12 cellular contexts compared by ENCODE assay signal in the genomic region with DNA sequence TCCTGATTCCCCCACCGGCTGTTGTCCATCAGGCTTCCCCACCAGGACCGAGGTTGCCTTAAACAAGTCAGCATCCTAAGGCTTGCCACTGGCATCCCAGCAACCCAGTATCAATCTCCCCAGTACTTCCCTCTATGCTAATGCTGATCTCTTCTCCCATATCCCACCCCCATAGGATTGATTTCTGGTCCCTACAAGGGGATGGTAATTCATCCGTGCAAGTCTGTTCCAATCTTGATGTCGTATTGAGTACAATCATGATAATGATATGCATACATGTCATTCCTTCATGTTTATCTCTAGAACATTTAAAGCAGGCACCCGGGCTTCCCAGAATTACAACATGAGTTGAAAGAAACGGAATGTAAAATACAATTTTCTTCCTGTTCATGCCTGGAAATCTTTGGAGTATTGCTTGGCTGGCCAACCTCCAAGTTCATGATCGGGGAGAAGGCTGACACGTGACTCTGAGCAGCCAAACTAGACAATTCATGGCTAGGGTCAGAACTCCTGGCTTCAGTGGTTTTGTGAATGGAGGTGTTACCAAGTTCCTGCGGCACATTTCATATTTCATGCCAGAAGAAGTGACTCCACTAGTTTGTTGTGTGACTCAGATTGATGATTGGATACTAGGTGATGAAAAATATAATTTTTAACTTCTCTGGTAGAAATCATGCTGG.
DNase-seq lines count a peak whose midpoint lies in the region; ATAC-seq, FAIRE-seq and TF ChIP-seq lines count a peak whose summit lies in the region.
"Had no signal": no experiment of that assay in that cellular context is flagged by ENCODE, and none has a peak within 500 bp of the region (broad histone marks: within the 10 kb centered on the region; RNA-seq: fewer than 3 reads in every experiment).

No MANE protein-coding gene starts in this region.

- TF ChIP-seq CTCF in AG04450 (IDR thresholded peaks at IDR 0.05; ENCODE audit: low read depth, low read length) (no peak), endothelial cell of umbilical vein (IDR thresholded peaks at IDR 0.05; ENCODE audit: extremely low read depth in 1 of 2, insufficient read depth in 1 of 2, low read depth in 1 of 2, low read length in 2 of 2) (no peak)

- no peak overlapping the region for H3K27ac Mint-ChIP-seq in activated naive CD4-positive, alpha-beta T cell treated with anti-CD3 and anti-CD28 coated beads for 36 hours
- no peak overlapping the region for H3K27ac Mint-ChIP-seq in activated CD4-positive, alpha-beta T cell treated with anti-CD3 and anti-CD28 coated beads for 36 hours
- H3K27ac Mint-ChIP-seq: brain had no signal

- peaks cover 37% of the 10 kb centered on the region for H3K4me1 ChIP-seq in endothelial cell of umbilical vein (ENCODE audit: control insufficient read depth, extremely low read depth, insufficient read depth, low read length)

- no peaks in the 10 kb centered on the region for H3K27me3 Mint-ChIP-seq in activated naive CD4-positive, alpha-beta T cell treated with anti-CD3 and anti-CD28 coated beads for 36 hours (ENCODE audit: low read depth)
- H3K27me3 Mint-ChIP-seq in activated CD4-positive, alpha-beta T cell treated with anti-CD3 and anti-CD28 coated beads for 36 hours = no peaks in the 10 kb centered on the region
- H3K27me3 Mint-ChIP-seq: brain had no signal

- H3K4me3 Mint-ChIP-seq in activated naive CD4-positive, alpha-beta T cell treated with anti-CD3 and anti-CD28 coated beads for 36 hours = no peak overlapping the region
- no peak overlapping the region for H3K4me3 Mint-ChIP-seq in activated CD4-positive, alpha-beta T cell treated with anti-CD3 and anti-CD28 coated beads for 36 hours
- H3K4me3 Mint-ChIP-seq: brain had no signal

- H3K9me3 ChIP-seq in AG04450 (ENCODE audit: control insufficient read depth, insufficient read depth, low read length) = no peaks in the 10 kb centered on the region
- H3K9me3 ChIP-seq in endothelial cell of umbilical vein (replicated peaks; ENCODE audit: control insufficient read depth, insufficient read depth, low read length) = no peaks in the 10 kb centered on the region

- peaks cover 13% of the 10 kb centered on the region for H3K36me3 Mint-ChIP-seq in activated naive CD4-positive, alpha-beta T cell treated with anti-CD3 and anti-CD28 coated beads for 36 hours (ENCODE audit: low read depth)
- H3K36me3 Mint-ChIP-seq in activated CD4-positive, alpha-beta T cell treated with anti-CD3 and anti-CD28 coated beads for 36 hours (ENCODE audit: low read depth) = peaks cover 15% of the 10 kb centered on the region

- no peak for ATAC-seq in activated CD4-positive, alpha-beta T cell treated with anti-CD3 and anti-CD28 coated beads for 36 hours

- H3K4me1 Mint-ChIP-seq in activated naive CD4-positive, alpha-beta T cell treated with anti-CD3 and anti-CD28 coated beads for 36 hours (ENCODE audit: low read depth) = peaks cover 25% of the 10 kb centered on the region
- H3K4me1 Mint-ChIP-seq in activated CD4-positive, alpha-beta T cell treated with anti-CD3 and anti-CD28 coated beads for 36 hours = peaks cover 25% of the 10 kb centered on the region

- POLR2A ChIA-PET in AG04450 (lab: Yijun Ruan, JAX) (no interaction called here), endothelial cell of umbilical vein (lab: Charles Lee) (no interaction called here)
- POLR2A ChIA-PET in activated CD4-positive, alpha-beta T cell treated with anti-CD3 and anti-CD28 coated beads for 36 hours (lab: Charles Lee) = no interaction called here

- no peaks in the 10 kb centered on the region for H3K9me3 Mint-ChIP-seq in activated naive CD4-positive, alpha-beta T cell treated with anti-CD3 and anti-CD28 coated beads for 36 hours
- no peaks in the 10 kb centered on the region for H3K9me3 Mint-ChIP-seq in activated CD4-positive, alpha-beta T cell treated with anti-CD3 and anti-CD28 coated beads for 36 hours (ENCODE audit: low read depth)
- H3K9me3 Mint-ChIP-seq: brain had no signal

- intact Hi-C loops in endothelial cell of umbilical vein (cut with micrococcal nuclease) = loop anchor here (1.0 to 2.0 kb wide), 2 partner anchors 8 to 14 kb away; no protein-coding TSS in a partner anchor
- intact Hi-C loops in activated naive CD4-positive, alpha-beta T cell treated with anti-CD3 and anti-CD28 coated beads for 36 hours (cut with micrococcal nuclease) = loop anchor here (10.0 kb wide), 1 partner anchor 726 kb away; no protein-coding TSS in a partner anchor
- intact Hi-C loops in activated CD4-positive, alpha-beta T cell treated with anti-CD3 and anti-CD28 coated beads for 36 hours (cut with DNase I, micrococcal nuclease) = no loop called here

- H3K36me3 ChIP-seq in endothelial cell of umbilical vein (ENCODE audit: control insufficient read depth in 2 of 2, extremely low read depth in 1 of 2, insufficient read depth in 2 of 2, low read length in 2 of 2) = peaks cover 21 to 25% of the 10 kb centered on the region in 2 experiments

- DNase-seq in AG04450 (ENCODE audit: low read depth, low spot score) (peak; percentile 88), M059J (ENCODE audit: low read depth) (peak; percentile 95), endothelial cell of umbilical vein (ENCODE audit: low read depth, low spot score) (peak; percentile 81), myocyte (ENCODE audit: low read depth) (peak; percentile 87), NCI-H748 treated with DMSO at 0.1 percent for 48 hours (lab: John Stamatoyannopoulos, UW) (no peak), NCI-H446 treated with DMSO at 0.1 percent for 48 hours (lab: John Stamatoyannopoulos, UW) (no peak)
- DNase-seq in activated naive CD4-positive, alpha-beta T cell treated with anti-CD3 and anti-CD28 coated beads for 36 hours = no peak
- no peak for DNase-seq in activated CD4-positive, alpha-beta T cell treated with anti-CD3 and anti-CD28 coated beads for 36 hours
- DNase-seq: COR-L47; NCI-H187; stimulated activated CD4-positive, alpha-beta T cell treated with anti-CD3 and anti-CD28 coated beads, Interleukin-4, amount 100 ng/mL, for 4 hours had no signal

- no peak for TF ChIP-seq POLR2A in endothelial cell of umbilical vein (IDR thresholded peaks at IDR 0.05; ENCODE audit: low read depth, low read length)

- H3K79me2 ChIP-seq in endothelial cell of umbilical vein (ENCODE audit: control insufficient read depth, insufficient read depth, low read length) = peaks cover 98% of the 10 kb centered on the region

- H3K27me3 ChIP-seq in AG04450 (ENCODE audit: control insufficient read depth, insufficient read depth, low read length) (no peaks in the 10 kb centered on the region), endothelial cell of umbilical vein (ENCODE audit: control insufficient read depth in 2 of 2, insufficient read depth in 2 of 2, low read length in 2 of 2) (no peaks in the 10 kb centered on the region)

- no peak overlapping the region for H3K4me3 ChIP-seq in AG04450 (ENCODE audit: low read depth, low read length)
- no peak overlapping the region for H3K4me3 ChIP-seq in endothelial cell of umbilical vein (replicated peaks in 1 of 3; ENCODE audit: insufficient read depth in 1 of 3, low read depth in 1 of 3, low read length in 3 of 3)

- H3K27ac ChIP-seq in AG04450 (ENCODE audit: low read depth, low read length) (peak overlapping the region; percentile 87), endothelial cell of umbilical vein (ENCODE audit: insufficient read depth, low read depth, low read length) (peak overlapping the region; percentile 3)

- no peak overlapping the region for H2AFZ ChIP-seq in endothelial cell of umbilical vein (ENCODE audit: low read depth, low read length)

- dilution Hi-C loops in endothelial cell of umbilical vein (cut with MboI; ENCODE audit: extremely low pct_ligation_motif_present, low sequenced_read_pairs) = no loop called here

- peak; percentile 95 for FAIRE-seq in endothelial cell of umbilical vein (lab: Jason Lieb, UNC)

- H4K20me1 ChIP-seq in endothelial cell of umbilical vein (replicated peaks; ENCODE audit: control insufficient read depth, extremely low read depth, insufficient read depth, low read length) = peaks cover 6% of the 10 kb centered on the region

- H3K9me1 ChIP-seq in endothelial cell of umbilical vein (replicated peaks; ENCODE audit: control insufficient read depth, extremely low read depth, insufficient read depth, low read length) = no peaks in the 10 kb centered on the region

- H3K9ac ChIP-seq in endothelial cell of umbilical vein (replicated peaks; ENCODE audit: extremely low read depth, insufficient read depth, low read length) = no peak overlapping the region

- CTCF ChIA-PET in AG04450 (lab: Charles Lee) (interaction anchor here (0.7 kb wide), 1 partner anchor 238 kb away, joined by 3 read pairs; no protein-coding TSS in a partner anchor), endothelial cell of umbilical vein (lab: Charles Lee) (interaction anchor here (1.8 kb wide), 1 partner anchor 234 kb away, joined by 5 read pairs; no protein-coding TSS in a partner anchor)
- CTCF ChIA-PET in activated naive CD4-positive, alpha-beta T cell treated with anti-CD3 and anti-CD28 coated beads for 36 hours (lab: Charles Lee) = no interaction called here
- CTCF ChIA-PET in activated CD4-positive, alpha-beta T cell treated with anti-CD3 and anti-CD28 coated beads for 36 hours (lab: Charles Lee) = no interaction called here

- no TSS peak for BruUV-seq in endothelial cell of umbilical vein (replicated peaks; lab: Mats Ljungman, UMichigan)

- peak overlapping the region; percentile 17 for H3K4me2 ChIP-seq in endothelial cell of umbilical vein (ENCODE audit: insufficient read depth, low read length)

TF ChIP-seq in endothelial cell of umbilical vein, 7 proteins besides CTCF, POLR2A, EP300 and RAD21:
- peak; percentile 26 for TF ChIP-seq FOS (IDR thresholded peaks at IDR 0.05; ENCODE audit: borderline replicate concordance, insufficient read depth, low read length)
- TF ChIP-seq EZH2 (IDR thresholded peaks at IDR 0.05; ENCODE audit: borderline replicate concordance, low read depth, low read length, severe bottlenecking) = no peak
- peak; percentile 45 for TF ChIP-seq POLR2AphosphoS5 (IDR thresholded peaks at IDR 0.05; ENCODE audit: insufficient read depth, low read depth, low read length)
- no peak for TF ChIP-seq JUN (IDR thresholded peaks at IDR 0.05; ENCODE audit: borderline replicate concordance, insufficient read depth, insufficient read length, low read depth)
- no peak for TF ChIP-seq GATA2 (IDR thresholded peaks at IDR 0.05; ENCODE audit: insufficient read depth, insufficient read length, low read depth, low read length)
TF ChIP-seq in endothelial cell of umbilical vein: peak in this region for 2.

Comparison
In these comparisons a context has a peak if more than half of its experiments do, and no peak if none do; other contexts are left out.
1. DNase-seq: peak in AG04450 (single experiment), M059J (single experiment), endothelial cell of umbilical vein (single experiment) and myocyte (single experiment); none in NCI-H748 treated with DMSO at 0.1 percent for 48 hours (single experiment), NCI-H446 treated with DMSO at 0.1 percent for 48 hours (single experiment), activated naive CD4-positive, alpha-beta T cell treated with anti-CD3 and anti-CD28 coated beads for 36 hours (single experiment) and activated CD4-positive, alpha-beta T cell treated with anti-CD3 and anti-CD28 coated beads for 36 hours (single experiment).
2. CTCF ChIA-PET loops: an anchor here in AG04450 (0.7 kb wide) and endothelial cell of umbilical vein (1.8 kb wide); none called in activated naive CD4-positive, alpha-beta T cell treated with anti-CD3 and anti-CD28 coated beads for 36 hours and activated CD4-positive, alpha-beta T cell treated with anti-CD3 and anti-CD28 coated beads for 36 hours.
3. intact Hi-C loops: an anchor here in endothelial cell of umbilical vein (1.0 to 2.0 kb wide) and activated naive CD4-positive, alpha-beta T cell treated with anti-CD3 and anti-CD28 coated beads for 36 hours (10.0 kb wide); none called in activated CD4-positive, alpha-beta T cell treated with anti-CD3 and anti-CD28 coated beads for 36 hours.